In genomic region chr2:48440103-48440390, GRCh38 we compare ENCODE assay signal across 8 cellular contexts. TPM values are rescaled to one million over a fixed set of nuclear protein-coding genes. Genes with fewer than 3 reads are reported as not detected.
DNase-seq lines count a peak whose midpoint lies in the region; ATAC-seq, FAIRE-seq and TF ChIP-seq lines count a peak whose summit lies in the region.

No MANE protein-coding gene starts in this region.

- H3K9me2 ChIP-seq in GM23248 (ENCODE audit: insufficient read depth) = no peaks in the 10 kb centered on the region

- H3K27me3 ChIP-seq in GM23248 (replicated peaks; ENCODE audit: insufficient read depth) (no peaks in the 10 kb centered on the region), gastroesophageal sphincter (no peaks in the 10 kb centered on the region), spleen (replicated peaks in 1 of 7) (no peaks in the 10 kb centered on the region)

- H3K36me3 ChIP-seq in GM23248 (ENCODE audit: low read depth) (no peaks in the 10 kb centered on the region), gastroesophageal sphincter (no peaks in the 10 kb centered on the region), spleen (no peaks in the 10 kb centered on the region)

- H3K9ac ChIP-seq in GM23248 = peak overlapping the region; percentile 97

- H3K27ac ChIP-seq in GM23248 (peak overlapping the region; percentile 97), RWPE1 (peak overlapping the region; percentile 93), gastroesophageal sphincter (peak overlapping the region; percentile 89 to 94 (median 92)), spleen (peak overlapping the region; percentile 80 to 96 (median 94))

- H3K4me3 ChIP-seq in GM23248 (peak overlapping the region; percentile 92), gastroesophageal sphincter (peak overlapping the region; percentile 86 to 99), spleen (peak overlapping the region; percentile 67 to 93 (median 90))

- TF ChIP-seq POLR2A in gastroesophageal sphincter (IDR thresholded peaks at IDR 0.05) (no peak), spleen (IDR thresholded peaks at IDR 0.05) (no peak), H54 (IDR thresholded peaks at IDR 0.05; ENCODE audit: low read depth, low read length) (no peak)

- no peak for FAIRE-seq in H54 (lab: Jason Lieb, UNC)

- H3K4me1 ChIP-seq in GM23248 (ENCODE audit: insufficient read depth) (peaks cover 19% of the 10 kb centered on the region), gastroesophageal sphincter (peaks cover 0 to 41% (median 8%) of the 10 kb centered on the region in 3 donors), spleen (peaks cover 16 to 70% (median 47%) of the 10 kb centered on the region in 6 donors)

- intact Hi-C loops in spleen (cut with DNase I; ENCODE audit: low total_unique reads) = no loop called here

- in situ Hi-C loops in GM23248 (cut with MboI) = no loop called here

- 1% methylated on average over 6 of the region's 6 CpGs for WGBS in GM23248 (ENCODE audit: low coverage in 1 of 2, low lambda C conversion rate in 2 of 2, missing lambda C conversion rate in 2 of 2), 2 experiments
- WGBS in gastroesophageal sphincter (ENCODE audit: low coverage in 1 of 2), 2 donors = 0 to 1% methylated on average over 5 to 6 of the region's 6 CpGs
- 0 to 2% (median 1%) methylated on average over 6 of the region's 6 CpGs for WGBS in spleen, 5 donors

- H3F3A ChIP-seq in GM23248 (ENCODE audit: insufficient read depth) = peaks cover 7% of the 10 kb centered on the region; the same call in 1 of the 2 replicates

- peak overlapping the region; percentile 94 for H2AFZ ChIP-seq in GM23248

- POLR2A ChIA-PET in RWPE1 (lab: Yijun Ruan, JAX; ENCODE audit: low non-redundant PET) = no interaction called here

- H3K9me3 ChIP-seq in GM23248 (ENCODE audit: low read depth) (no peaks in the 10 kb centered on the region), gastroesophageal sphincter (no peaks in the 10 kb centered on the region), spleen (no peaks in the 10 kb centered on the region)

- no peak for TF ChIP-seq CTCF in RWPE1 (conservative IDR thresholded peaks at IDR 0.05; ENCODE audit: low read depth)
- no peak for TF ChIP-seq CTCF in gastroesophageal sphincter (IDR thresholded peaks at IDR 0.05)
- TF ChIP-seq CTCF in spleen (IDR thresholded peaks at IDR 0.05 in 8 of 11, conservative IDR thresholded peaks at IDR 0.05 in 3 of 11) = no peak

- CTCF ChIA-PET in RWPE1 (lab: Yijun Ruan, JAX) = no interaction called here

- TF ChIP-seq EP300 in gastroesophageal sphincter (IDR thresholded peaks at IDR 0.05) = no peak

- peaks cover 42% of the 10 kb centered on the region for H3K79me2 ChIP-seq in GM23248 (ENCODE audit: insufficient read depth)

- H4K20me1 ChIP-seq in GM23248 (ENCODE audit: insufficient read depth) = no peaks in the 10 kb centered on the region

- peak overlapping the region; percentile 88 for H3K4me2 ChIP-seq in GM23248 (ENCODE audit: unreplicated experiment)

- DNase-seq in GM23248 (no peak), RWPE1 (ENCODE audit: low spot score) (no peak), spleen (no peak), NCI-H526 treated with DMSO at 0.1 percent for 48 hours (lab: John Stamatoyannopoulos, UW) (no peak), DMS 273 (lab: John Stamatoyannopoulos, UW; ENCODE audit: unreplicated experiment) (no peak), H54 (ENCODE audit: insufficient read length, low spot score) (no peak), amniotic stem cell (lab: John Stamatoyannopoulos, UW) (no peak)

- ATAC-seq in gastroesophageal sphincter = no peak

RNA-seq across cellular contexts. Expression of gene PPP1R21, which starts 0.5 kb away (rescaled TPM):
- total RNA-seq in GM23248 (2014; rRNA removed; shearing (Covaris generic)) = 10.6 and 35.4 TPM in 2 replicates
- polyA plus RNA-seq in GM23248 (2016; fragmentation: Nextera tagmentation; extraction: Ambion mirVana) = 15.0 and 16.7 TPM in 2 replicates
- total RNA-seq in gastroesophageal sphincter = 10 to 100 TPM; 45.0 to 73.8 (median 58.8) TPM
- 10 to 100 TPM; 34.5 to 82.2 (median 47.9) TPM for total RNA-seq in spleen
- polyA plus RNA-seq in spleen = 10 to 100 TPM; 36.3 to 46.6 (median 40.8) TPM
